Comparison of ENCODE assay signal across 1 cellular context in the genomic region with DNA sequence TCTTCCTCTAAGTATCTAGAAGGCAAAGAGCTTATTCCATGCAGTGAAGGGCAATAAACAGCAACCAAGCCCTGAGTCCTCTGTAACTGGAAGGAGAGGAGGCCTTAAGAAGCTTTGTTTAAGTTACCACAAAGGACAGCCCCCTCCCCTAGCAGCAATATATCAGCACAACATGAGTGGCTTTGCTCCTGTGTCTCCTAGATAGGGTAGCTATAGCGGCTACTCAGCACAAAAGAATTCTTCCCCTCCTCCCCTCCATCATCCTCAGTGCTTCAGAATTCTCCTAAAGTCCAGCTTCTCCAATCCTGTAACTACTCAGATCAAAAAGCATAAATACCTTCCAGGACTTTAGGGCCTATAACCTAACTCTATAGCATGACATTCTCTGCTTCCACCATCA.
TF ChIP-seq lines count a peak whose summit lies in the region.

No MANE protein-coding gene starts in this region.

TF ChIP-seq in K562, 482 proteins besides CTCF, POLR2A, EP300 and RAD21 (continues in another document):
- TF ChIP-seq, protein P1, sequence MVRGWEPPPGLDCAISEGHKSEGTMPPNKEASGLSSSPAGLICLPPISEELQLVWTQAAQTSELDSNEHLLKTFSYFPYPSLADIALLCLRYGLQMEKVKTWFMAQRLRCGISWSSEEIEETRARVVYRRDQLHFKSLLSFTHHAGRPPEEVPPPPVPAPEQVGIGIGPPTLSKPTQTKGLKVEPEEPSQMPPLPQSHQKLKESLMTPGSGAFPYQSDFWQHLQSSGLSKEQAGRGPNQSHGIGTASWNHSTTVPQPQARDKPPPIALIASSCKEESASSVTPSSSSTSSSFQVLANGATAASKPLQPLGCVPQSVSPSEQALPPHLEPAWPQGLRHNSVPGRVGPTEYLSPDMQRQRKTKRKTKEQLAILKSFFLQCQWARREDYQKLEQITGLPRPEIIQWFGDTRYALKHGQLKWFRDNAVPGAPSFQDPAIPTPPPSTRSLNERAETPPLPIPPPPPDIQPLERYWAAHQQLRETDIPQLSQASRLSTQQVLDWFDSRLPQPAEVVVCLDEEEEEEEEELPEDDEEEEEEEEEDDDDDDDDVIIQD (CRISPR knock-in tag; IDR thresholded peaks at IDR 0.05) = no peak
- peak; percentile 81 for TF ChIP-seq NCOR1 (IDR thresholded peaks at IDR 0.05)
- peak; percentile 57; the same call in 1 of the 2 replicates for TF ChIP-seq ZBTB7A (IDR thresholded peaks at IDR 0.05; ENCODE audit: borderline replicate concordance, control insufficient read depth, low read depth, low read length)
- TF ChIP-seq, protein P2, sequence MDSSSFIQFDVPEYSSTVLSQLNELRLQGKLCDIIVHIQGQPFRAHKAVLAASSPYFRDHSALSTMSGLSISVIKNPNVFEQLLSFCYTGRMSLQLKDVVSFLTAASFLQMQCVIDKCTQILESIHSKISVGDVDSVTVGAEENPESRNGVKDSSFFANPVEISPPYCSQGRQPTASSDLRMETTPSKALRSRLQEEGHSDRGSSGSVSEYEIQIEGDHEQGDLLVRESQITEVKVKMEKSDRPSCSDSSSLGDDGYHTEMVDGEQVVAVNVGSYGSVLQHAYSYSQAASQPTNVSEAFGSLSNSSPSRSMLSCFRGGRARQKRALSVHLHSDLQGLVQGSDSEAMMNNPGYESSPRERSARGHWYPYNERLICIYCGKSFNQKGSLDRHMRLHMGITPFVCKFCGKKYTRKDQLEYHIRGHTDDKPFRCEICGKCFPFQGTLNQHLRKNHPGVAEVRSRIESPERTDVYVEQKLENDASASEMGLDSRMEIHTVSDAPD (CRISPR knock-in tag; IDR thresholded peaks at IDR 0.05) = no peak
- TF ChIP-seq ZNF263 (CRISPR knock-in tag; IDR thresholded peaks at IDR 0.05; ENCODE audit: borderline replicate concordance) = peak; percentile 77; the same call in 1 of the 2 replicates
- TF ChIP-seq, protein P3, sequence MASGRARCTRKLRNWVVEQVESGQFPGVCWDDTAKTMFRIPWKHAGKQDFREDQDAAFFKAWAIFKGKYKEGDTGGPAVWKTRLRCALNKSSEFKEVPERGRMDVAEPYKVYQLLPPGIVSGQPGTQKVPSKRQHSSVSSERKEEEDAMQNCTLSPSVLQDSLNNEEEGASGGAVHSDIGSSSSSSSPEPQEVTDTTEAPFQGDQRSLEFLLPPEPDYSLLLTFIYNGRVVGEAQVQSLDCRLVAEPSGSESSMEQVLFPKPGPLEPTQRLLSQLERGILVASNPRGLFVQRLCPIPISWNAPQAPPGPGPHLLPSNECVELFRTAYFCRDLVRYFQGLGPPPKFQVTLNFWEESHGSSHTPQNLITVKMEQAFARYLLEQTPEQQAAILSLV (tag; IDR thresholded peaks at IDR 0.05) = no peak
- TF ChIP-seq SMAD1 (IDR thresholded peaks at IDR 0.05; ENCODE audit: low read depth, low read length, partially characterized antibody) = no peak
- peak; percentile 84 for TF ChIP-seq FOSL1 (tag; conservative IDR thresholded peaks at IDR 0.05)
- TF ChIP-seq, protein P4, sequence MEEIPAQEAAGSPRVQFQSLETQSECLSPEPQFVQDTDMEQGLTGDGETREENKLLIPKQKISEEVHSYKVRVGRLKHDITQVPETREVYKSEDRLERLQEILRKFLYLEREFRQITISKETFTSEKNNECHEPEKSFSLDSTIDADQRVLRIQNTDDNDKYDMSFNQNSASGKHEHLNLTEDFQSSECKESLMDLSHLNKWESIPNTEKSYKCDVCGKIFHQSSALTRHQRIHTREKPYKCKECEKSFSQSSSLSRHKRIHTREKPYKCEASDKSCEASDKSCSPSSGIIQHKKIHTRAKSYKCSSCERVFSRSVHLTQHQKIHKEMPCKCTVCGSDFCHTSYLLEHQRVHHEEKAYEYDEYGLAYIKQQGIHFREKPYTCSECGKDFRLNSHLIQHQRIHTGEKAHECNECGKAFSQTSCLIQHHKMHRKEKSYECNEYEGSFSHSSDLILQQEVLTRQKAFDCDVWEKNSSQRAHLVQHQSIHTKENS (CRISPR knock-in tag; IDR thresholded peaks at IDR 0.05) = no peak
- peak in 1 of 2 experiments; percentile 38; a peak in 1 of 4 replicates for TF ChIP-seq MAZ (CRISPR knock-in tag; conservative IDR thresholded peaks at IDR 0.05 in 1 of 2, IDR thresholded peaks at IDR 0.05 in 1 of 2)
- peak; percentile 79 for TF ChIP-seq MTA2 (IDR thresholded peaks at IDR 0.05; ENCODE audit: low read depth)
- peak; percentile 56; the same call in 1 of the 2 replicates for TF ChIP-seq STAT5A (IDR thresholded peaks at IDR 0.05; ENCODE audit: borderline replicate concordance, low read length)
- peak; percentile 65 for TF ChIP-seq NFE2 (IDR thresholded peaks at IDR 0.05; ENCODE audit: low read depth)
- TF ChIP-seq EP400 (IDR thresholded peaks at IDR 0.05) = peak; percentile 26; the same call in 1 of the 2 replicates
- TF ChIP-seq NEUROD1 (IDR thresholded peaks at IDR 0.05; ENCODE audit: borderline replicate concordance, low read depth, low read length, partially characterized antibody) = peak; percentile 44
- peak; percentile 47; the same call in 1 of the 2 replicates for TF ChIP-seq NFIC (IDR thresholded peaks at IDR 0.05)
- peak; percentile 92 for TF ChIP-seq DPF2 (IDR thresholded peaks at IDR 0.05)
- peak; percentile 78; the same call in 1 of the 2 replicates for TF ChIP-seq SMARCE1 (IDR thresholded peaks at IDR 0.05)
- TF ChIP-seq LEF1 (IDR thresholded peaks at IDR 0.05) = peak; percentile 60; the same call in 1 of the 2 replicates
- TF ChIP-seq, protein P5, sequence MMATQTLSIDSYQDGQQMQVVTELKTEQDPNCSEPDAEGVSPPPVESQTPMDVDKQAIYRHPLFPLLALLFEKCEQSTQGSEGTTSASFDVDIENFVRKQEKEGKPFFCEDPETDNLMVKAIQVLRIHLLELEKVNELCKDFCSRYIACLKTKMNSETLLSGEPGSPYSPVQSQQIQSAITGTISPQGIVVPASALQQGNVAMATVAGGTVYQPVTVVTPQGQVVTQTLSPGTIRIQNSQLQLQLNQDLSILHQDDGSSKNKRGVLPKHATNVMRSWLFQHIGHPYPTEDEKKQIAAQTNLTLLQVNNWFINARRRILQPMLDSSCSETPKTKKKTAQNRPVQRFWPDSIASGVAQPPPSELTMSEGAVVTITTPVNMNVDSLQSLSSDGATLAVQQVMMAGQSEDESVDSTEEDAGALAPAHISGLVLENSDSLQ (IDR thresholded peaks at IDR 0.05) = peak; percentile 60
- TF ChIP-seq JUND (IDR thresholded peaks at IDR 0.05; ENCODE audit: borderline replicate concordance, low read depth, low read length) = peak; percentile 81
- TF ChIP-seq JUND (tag; IDR thresholded peaks at IDR 0.05; ENCODE audit: borderline replicate concordance, low read depth, low read length) = peak; percentile 70; the same call in 1 of the 3 replicates
- TF ChIP-seq RFX1 (IDR thresholded peaks at IDR 0.05) = peak; percentile 47; the same call in 1 of the 2 replicates
- TF ChIP-seq DMBX1 (CRISPR knock-in tag; IDR thresholded peaks at IDR 0.05; ENCODE audit: borderline replicate concordance) = no peak
- TF ChIP-seq GATAD2A (IDR thresholded peaks at IDR 0.05) = no peak
- peak; percentile 69 for TF ChIP-seq CCNT2 (IDR thresholded peaks at IDR 0.05; ENCODE audit: borderline replicate concordance, extremely low read depth, insufficient read length, low read depth, low read length)
- TF ChIP-seq, protein P6, sequence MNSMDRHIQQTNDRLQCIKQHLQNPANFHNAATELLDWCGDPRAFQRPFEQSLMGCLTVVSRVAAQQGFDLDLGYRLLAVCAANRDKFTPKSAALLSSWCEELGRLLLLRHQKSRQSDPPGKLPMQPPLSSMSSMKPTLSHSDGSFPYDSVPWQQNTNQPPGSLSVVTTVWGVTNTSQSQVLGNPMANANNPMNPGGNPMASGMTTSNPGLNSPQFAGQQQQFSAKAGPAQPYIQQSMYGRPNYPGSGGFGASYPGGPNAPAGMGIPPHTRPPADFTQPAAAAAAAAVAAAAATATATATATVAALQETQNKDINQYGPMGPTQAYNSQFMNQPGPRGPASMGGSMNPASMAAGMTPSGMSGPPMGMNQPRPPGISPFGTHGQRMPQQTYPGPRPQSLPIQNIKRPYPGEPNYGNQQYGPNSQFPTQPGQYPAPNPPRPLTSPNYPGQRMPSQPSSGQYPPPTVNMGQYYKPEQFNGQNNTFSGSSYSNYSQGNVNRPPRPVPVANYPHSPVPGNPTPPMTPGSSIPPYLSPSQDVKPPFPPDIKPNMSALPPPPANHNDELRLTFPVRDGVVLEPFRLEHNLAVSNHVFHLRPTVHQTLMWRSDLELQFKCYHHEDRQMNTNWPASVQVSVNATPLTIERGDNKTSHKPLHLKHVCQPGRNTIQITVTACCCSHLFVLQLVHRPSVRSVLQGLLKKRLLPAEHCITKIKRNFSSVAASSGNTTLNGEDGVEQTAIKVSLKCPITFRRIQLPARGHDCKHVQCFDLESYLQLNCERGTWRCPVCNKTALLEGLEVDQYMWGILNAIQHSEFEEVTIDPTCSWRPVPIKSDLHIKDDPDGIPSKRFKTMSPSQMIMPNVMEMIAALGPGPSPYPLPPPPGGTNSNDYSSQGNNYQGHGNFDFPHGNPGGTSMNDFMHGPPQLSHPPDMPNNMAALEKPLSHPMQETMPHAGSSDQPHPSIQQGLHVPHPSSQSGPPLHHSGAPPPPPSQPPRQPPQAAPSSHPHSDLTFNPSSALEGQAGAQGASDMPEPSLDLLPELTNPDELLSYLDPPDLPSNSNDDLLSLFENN (IDR thresholded peaks at IDR 0.05; ENCODE audit: low read depth in 2 of 2, low read length in 2 of 2) = peak in 1 of 2 experiments; percentile 65; a peak in 1 of 4 replicates
- no peak for TF ChIP-seq MTA1 (IDR thresholded peaks at IDR 0.05; ENCODE audit: borderline replicate concordance)
- TF ChIP-seq, protein P7, sequence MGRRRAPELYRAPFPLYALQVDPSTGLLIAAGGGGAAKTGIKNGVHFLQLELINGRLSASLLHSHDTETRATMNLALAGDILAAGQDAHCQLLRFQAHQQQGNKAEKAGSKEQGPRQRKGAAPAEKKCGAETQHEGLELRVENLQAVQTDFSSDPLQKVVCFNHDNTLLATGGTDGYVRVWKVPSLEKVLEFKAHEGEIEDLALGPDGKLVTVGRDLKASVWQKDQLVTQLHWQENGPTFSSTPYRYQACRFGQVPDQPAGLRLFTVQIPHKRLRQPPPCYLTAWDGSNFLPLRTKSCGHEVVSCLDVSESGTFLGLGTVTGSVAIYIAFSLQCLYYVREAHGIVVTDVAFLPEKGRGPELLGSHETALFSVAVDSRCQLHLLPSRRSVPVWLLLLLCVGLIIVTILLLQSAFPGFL (CRISPR knock-in tag; IDR thresholded peaks at IDR 0.05) = no peak
- TF ChIP-seq ZNF586 (CRISPR knock-in tag; conservative IDR thresholded peaks at IDR 0.05) = no peak
- peak; percentile 88 for TF ChIP-seq CBFA2T3 (IDR thresholded peaks at IDR 0.05)
- TF ChIP-seq, protein P8, sequence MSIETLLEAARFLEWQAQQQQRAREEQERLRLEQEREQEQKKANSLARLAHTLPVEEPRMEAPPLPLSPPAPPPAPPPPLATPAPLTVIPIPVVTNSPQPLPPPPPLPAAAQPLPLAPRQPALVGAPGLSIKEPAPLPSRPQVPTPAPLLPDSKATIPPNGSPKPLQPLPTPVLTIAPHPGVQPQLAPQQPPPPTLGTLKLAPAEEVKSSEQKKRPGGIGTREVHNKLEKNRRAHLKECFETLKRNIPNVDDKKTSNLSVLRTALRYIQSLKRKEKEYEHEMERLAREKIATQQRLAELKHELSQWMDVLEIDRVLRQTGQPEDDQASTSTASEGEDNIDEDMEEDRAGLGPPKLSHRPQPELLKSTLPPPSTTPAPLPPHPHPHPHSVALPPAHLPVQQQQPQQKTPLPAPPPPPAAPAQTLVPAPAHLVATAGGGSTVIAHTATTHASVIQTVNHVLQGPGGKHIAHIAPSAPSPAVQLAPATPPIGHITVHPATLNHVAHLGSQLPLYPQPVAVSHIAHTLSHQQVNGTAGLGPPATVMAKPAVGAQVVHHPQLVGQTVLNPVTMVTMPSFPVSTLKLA (conservative IDR thresholded peaks at IDR 0.05) = peak in 1 of 2 experiments; percentile 36; a peak in 1 of 4 replicates
- TF ChIP-seq, protein P9, sequence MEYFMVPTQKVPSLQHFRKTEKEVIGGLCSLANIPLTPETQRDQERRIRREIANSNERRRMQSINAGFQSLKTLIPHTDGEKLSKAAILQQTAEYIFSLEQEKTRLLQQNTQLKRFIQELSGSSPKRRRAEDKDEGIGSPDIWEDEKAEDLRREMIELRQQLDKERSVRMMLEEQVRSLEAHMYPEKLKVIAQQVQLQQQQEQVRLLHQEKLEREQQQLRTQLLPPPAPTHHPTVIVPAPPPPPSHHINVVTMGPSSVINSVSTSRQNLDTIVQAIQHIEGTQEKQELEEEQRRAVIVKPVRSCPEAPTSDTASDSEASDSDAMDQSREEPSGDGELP (CRISPR knock-in tag; IDR thresholded peaks at IDR 0.05; ENCODE audit: borderline replicate concordance) = no peak
- peak in 1 of 2 experiments; percentile 34; a peak in 1 of 4 replicates for TF ChIP-seq FOXK2 (conservative IDR thresholded peaks at IDR 0.05 in 1 of 2, IDR thresholded peaks at IDR 0.05 in 1 of 2; ENCODE audit: low read depth in 2 of 2)
- TF ChIP-seq KDM1A (IDR thresholded peaks at IDR 0.05) = peak; percentile 71 to 78
- TF ChIP-seq FOXM1 (IDR thresholded peaks at IDR 0.05; ENCODE audit: low read depth) = peak; percentile 51; the same call in 1 of the 2 replicates
- TF ChIP-seq FOXM1 (CRISPR knock-in tag; IDR thresholded peaks at IDR 0.05; ENCODE audit: low read depth) = no peak
- no peak for TF ChIP-seq ZNF3 (CRISPR knock-in tag; IDR thresholded peaks at IDR 0.05)
- TF ChIP-seq ARID1B (IDR thresholded peaks at IDR 0.05) = peak; percentile 95
- TF ChIP-seq, protein P10, sequence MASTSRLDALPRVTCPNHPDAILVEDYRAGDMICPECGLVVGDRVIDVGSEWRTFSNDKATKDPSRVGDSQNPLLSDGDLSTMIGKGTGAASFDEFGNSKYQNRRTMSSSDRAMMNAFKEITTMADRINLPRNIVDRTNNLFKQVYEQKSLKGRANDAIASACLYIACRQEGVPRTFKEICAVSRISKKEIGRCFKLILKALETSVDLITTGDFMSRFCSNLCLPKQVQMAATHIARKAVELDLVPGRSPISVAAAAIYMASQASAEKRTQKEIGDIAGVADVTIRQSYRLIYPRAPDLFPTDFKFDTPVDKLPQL (IDR thresholded peaks at IDR 0.05; ENCODE audit: extremely low read depth, insufficient read length) = no peak
- TF ChIP-seq SOX6 (IDR thresholded peaks at IDR 0.05) = peak; percentile 89
- TF ChIP-seq TEAD1 (CRISPR knock-in tag; IDR thresholded peaks at IDR 0.05) = peak in 1 of 2 experiments; percentile 51; a peak in 1 of 4 replicates
- TF ChIP-seq ZNF316 (IDR thresholded peaks at IDR 0.05) = peak; percentile 80
- TF ChIP-seq, protein P11, sequence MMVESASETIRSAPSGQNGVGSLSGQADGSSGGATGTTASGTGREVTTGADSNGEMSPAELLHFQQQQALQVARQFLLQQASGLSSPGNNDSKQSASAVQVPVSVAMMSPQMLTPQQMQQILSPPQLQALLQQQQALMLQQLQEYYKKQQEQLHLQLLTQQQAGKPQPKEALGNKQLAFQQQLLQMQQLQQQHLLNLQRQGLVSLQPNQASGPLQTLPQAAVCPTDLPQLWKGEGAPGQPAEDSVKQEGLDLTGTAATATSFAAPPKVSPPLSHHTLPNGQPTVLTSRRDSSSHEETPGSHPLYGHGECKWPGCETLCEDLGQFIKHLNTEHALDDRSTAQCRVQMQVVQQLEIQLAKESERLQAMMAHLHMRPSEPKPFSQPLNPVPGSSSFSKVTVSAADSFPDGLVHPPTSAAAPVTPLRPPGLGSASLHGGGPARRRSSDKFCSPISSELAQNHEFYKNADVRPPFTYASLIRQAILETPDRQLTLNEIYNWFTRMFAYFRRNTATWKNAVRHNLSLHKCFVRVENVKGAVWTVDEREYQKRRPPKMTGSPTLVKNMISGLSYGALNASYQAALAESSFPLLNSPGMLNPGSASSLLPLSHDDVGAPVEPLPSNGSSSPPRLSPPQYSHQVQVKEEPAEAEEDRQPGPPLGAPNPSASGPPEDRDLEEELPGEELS (CRISPR knock-in tag; IDR thresholded peaks at IDR 0.05; ENCODE audit: borderline replicate concordance) = no peak
- 0 out of 2 replicates have a peak, but pooled peaks have one; percentile 30 for TF ChIP-seq CREM (IDR thresholded peaks at IDR 0.05; ENCODE audit: low read depth)
